In genomic region chr11:17273668-17274321, GRCh38 we compare ENCODE assay signal across 16 cellular contexts. TPM values are rescaled to one million over a fixed set of nuclear protein-coding genes. Genes with fewer than 3 reads are reported as not detected.
A peak's percentile ranks its signal among the peaks of the same experiment; 100 is the strongest.
DNase-seq lines count a peak whose midpoint lies in the region; ATAC-seq and TF ChIP-seq lines count a peak whose summit lies in the region.
"Had no signal": no experiment of that assay in that cellular context is flagged by ENCODE, and none has a peak within 500 bp of the region (broad histone marks: within the 10 kb centered on the region; RNA-seq: fewer than 3 reads in every experiment).

No MANE protein-coding gene starts in this region.

- H2BK15ac ChIP-seq in mesendoderm (replicated peaks; ENCODE audit: low read depth) = no peak overlapping the region

- no peak for ATAC-seq in Right ventricle myocardium inferior
- ATAC-seq: activated T-helper 17 cell treated with anti-CD3 and anti-CD28 coated beads, Interleukin-2, amount 50 U/mL, for 72 hours; foreskin keratinocyte; SK-N-SH treated with all-trans-retinoic acid at 6 μM for 48 hours had no signal

- no peaks in the 10 kb centered on the region for H3K27me3 ChIP-seq in mesendoderm (ENCODE audit: insufficient read depth, low read length, poor library complexity)
- H3K27me3 ChIP-seq: dorsolateral prefrontal cortex, foreskin keratinocyte, upper lobe of left lung had no signal

- H3K4me3 ChIP-seq in mesendoderm (ENCODE audit: low read length) = no peak overlapping the region
- H3K4me3 ChIP-seq in coronary artery = no peak overlapping the region
- H3K4me3 ChIP-seq: dorsolateral prefrontal cortex, upper lobe of left lung had no signal

- no peak overlapping the region for H3K18ac ChIP-seq in mesendoderm (ENCODE audit: low read length)

- H3K27ac ChIP-seq in mesendoderm (ENCODE audit: low read depth, low read length) = no peak overlapping the region
- H3K27ac ChIP-seq in coronary artery = no peak overlapping the region
- H3K27ac ChIP-seq: dorsolateral prefrontal cortex, foreskin keratinocyte, upper lobe of left lung had no signal

- H3K23ac ChIP-seq in mesendoderm (ENCODE audit: low read length) = no peak overlapping the region

- H3K79me1 ChIP-seq in mesendoderm (ENCODE audit: low read length) = no peaks in the 10 kb centered on the region

- no CpG with 5 or more reads among the region's 5 CpGs for WGBS in mesendoderm (ENCODE audit: extremely low coverage, insufficient coverage, low lambda C conversion rate)

- no peaks in the 10 kb centered on the region for H3K36me3 ChIP-seq in mesendoderm (ENCODE audit: control insufficient read depth, insufficient read depth, low read length)
- H3K36me3 ChIP-seq: upper lobe of left lung had no signal

- H2BK120ac ChIP-seq in mesendoderm (ENCODE audit: low read depth, low read length) = no peak overlapping the region

- no peak overlapping the region for H4K8ac ChIP-seq in mesendoderm (ENCODE audit: low read depth, low read length)

- no peak overlapping the region for H3K4ac ChIP-seq in mesendoderm (ENCODE audit: low read depth, low read length)

- DNase-seq in NCI-H2227 (lab: John Stamatoyannopoulos, UW; ENCODE audit: unreplicated experiment) (peak; percentile 37), NCI-H2227 treated with DMSO at 0.1 percent for 48 hours (lab: John Stamatoyannopoulos, UW) (no peak), KBM-7 (peak; percentile 75), SK-N-DZ (ENCODE audit: low spot score) (peak; percentile 37), mesendoderm (peak; percentile 87), Right ventricle myocardium inferior (ENCODE audit: missing footprints) (no peak), coronary artery (ENCODE audit: low spot score) (no peak)
- DNase-seq in activated naive CD4-positive, alpha-beta T cell treated with Interleukin-2 at 50 U/mL for 16 hours = no peak
- DNase-seq: activated CD4-positive, CD25-positive, alpha-beta regulatory T cell; dorsolateral prefrontal cortex; foreskin keratinocyte; NCI-H1105; NCI-H82; upper lobe of left lung had no signal

- no peaks in the 10 kb centered on the region for H3K4me1 ChIP-seq in mesendoderm (ENCODE audit: control insufficient read depth, low read depth, low read length)
- H3K4me1 ChIP-seq: foreskin keratinocyte had no signal

- no peak overlapping the region for H2AK5ac ChIP-seq in mesendoderm (ENCODE audit: low read length)

- in situ Hi-C loops in KBM-7 (cut with MboI; ENCODE audit: low pct_unique_long_range_greater_than_20kb, low sequenced_read_pairs) = no loop called here

- no peak overlapping the region for H2BK5ac ChIP-seq in mesendoderm (ENCODE audit: low read length)

- no peak overlapping the region for H4K5ac ChIP-seq in mesendoderm (ENCODE audit: low read length)

- intact Hi-C loops in Right ventricle myocardium inferior (cut with DNase I) = no loop called here

- no peak for TF ChIP-seq CTCF in coronary artery (IDR thresholded peaks at IDR 0.05)

- no peak overlapping the region for H3K9ac ChIP-seq in mesendoderm (ENCODE audit: low read length)

- H3K4me2 ChIP-seq in mesendoderm (ENCODE audit: low read length) = no peak overlapping the region

- H3K79me2 ChIP-seq in mesendoderm (ENCODE audit: control insufficient read depth, insufficient read depth, low read length) = no peaks in the 10 kb centered on the region

- H3K56ac ChIP-seq in mesendoderm (ENCODE audit: low read length) = no peak overlapping the region

RNA-seq across cellular contexts. Expression of gene NUCB2, which starts 2.7 kb away (rescaled TPM):
- 22.8 TPM in 2 replicates for polyA plus RNA-seq in SK-N-DZ (2014; cell fraction: cytosol; rRNA removed)
- 17.9 and 18.7 TPM in 2 replicates for polyA plus RNA-seq in SK-N-DZ (2014; cell fraction: nucleus; rRNA removed)
- 22.4 TPM for polyA plus RNA-seq in mesendoderm (2013, experiment 1 of 2)
- 23.4 TPM for polyA plus RNA-seq in mesendoderm (2013, experiment 2 of 2)
- 111 TPM for total RNA-seq in Right ventricle myocardium inferior

Comparison
In these comparisons a context has a peak if more than half of its experiments do, and no peak if none do; other contexts are left out.
1. DNase-seq: peak in NCI-H2227 (single experiment), KBM-7 (single experiment), SK-N-DZ (single experiment) and mesendoderm (single experiment); none in NCI-H2227 treated with DMSO at 0.1 percent for 48 hours (single experiment), Right ventricle myocardium inferior (single experiment), coronary artery (single experiment) and activated naive CD4-positive, alpha-beta T cell treated with Interleukin-2 at 50 U/mL for 16 hours (single experiment).